Comparison of ENCODE assay signal across 27 cellular contexts in the genomic region with DNA sequence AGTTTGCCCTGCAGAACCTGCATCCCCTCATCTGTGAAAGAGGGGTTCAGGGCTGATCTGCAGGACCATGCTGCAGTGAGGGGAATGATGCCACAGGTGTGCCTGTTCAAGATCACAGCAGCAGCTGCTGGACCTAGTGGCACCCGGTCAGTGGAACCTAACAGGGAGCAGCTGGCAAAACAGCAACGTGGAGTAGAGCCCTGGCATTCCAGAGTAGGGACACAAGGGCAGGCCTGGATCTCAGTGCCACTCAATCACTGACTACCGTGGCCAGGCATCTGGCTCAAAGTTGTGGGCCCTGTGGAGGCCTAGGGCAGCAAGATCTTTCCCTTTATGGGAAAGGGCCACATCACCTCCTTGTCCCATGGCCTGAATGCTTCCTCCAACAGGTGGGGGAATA.
"Had no signal": no experiment of that assay in that cellular context is flagged by ENCODE, and none has a peak within 500 bp of the region (broad histone marks: within the 10 kb centered on the region; RNA-seq: fewer than 3 reads in every experiment).

No MANE protein-coding gene starts in this region.

- H3K4me3 Mint-ChIP-seq: activated B cell treated with CpG ODN at 0.5 μM for 24 hours; activated CD4-positive, alpha-beta memory T cell treated with anti-CD3 and anti-CD28 coated beads for 36 hours; activated CD4-positive, alpha-beta T cell treated with anti-CD3 and anti-CD28 coated beads, Interleukin-2, amount 10 ng/mL, durations not matched to agents 24 days and 14 days; activated naive CD8-positive, alpha-beta T cell treated with anti-CD3 and anti-CD28 coated beads, Interleukin-2, amount 50 U/mL, for 24 hours; activated T-cell treated with anti-CD3 and anti-CD28 coated beads, Interleukin-2, amount 50 U/mL, for 4 hours; brain; T-cell had no signal

- ATAC-seq: activated naive CD4-positive, alpha-beta T cell treated with anti-CD3 and anti-CD28 coated beads, Interleukin-2, amount 50 U/mL, for 72 hours; activated naive CD8-positive, alpha-beta T cell treated with anti-CD3 and anti-CD28 coated beads, Interleukin-2, amount 50 U/mL, for 24 hours; activated T-cell treated with anti-CD3 and anti-CD28 coated beads, Interleukin-2, amount 50 U/mL, for 4 hours; K562; Panc1; T-cell had no signal

- H3K4me1 Mint-ChIP-seq: activated B cell treated with CpG ODN at 0.5 μM for 24 hours had no signal

- H3K36me3 Mint-ChIP-seq: activated CD4-positive, alpha-beta memory T cell treated with anti-CD3 and anti-CD28 coated beads for 36 hours had no signal

- H3K27me3 Mint-ChIP-seq: activated B cell treated with CpG ODN at 0.5 μM for 24 hours; activated CD4-positive, alpha-beta memory T cell treated with anti-CD3 and anti-CD28 coated beads for 36 hours; activated CD4-positive, alpha-beta T cell treated with anti-CD3 and anti-CD28 coated beads, Interleukin-2, amount 10 ng/mL, durations not matched to agents 24 days and 14 days; activated naive CD8-positive, alpha-beta T cell treated with anti-CD3 and anti-CD28 coated beads, Interleukin-2, amount 50 U/mL, for 24 hours; T-cell had no signal

- DNase-seq: activated B cell treated with CpG ODN at 0.5 μM for 24 hours; activated CD4-positive, alpha-beta memory T cell treated with anti-CD3 and anti-CD28 coated beads for 36 hours; activated CD4-positive, alpha-beta T cell treated with anti-CD3 and anti-CD28 coated beads for 1 hour; activated CD4-positive, alpha-beta T cell treated with anti-CD3 and anti-CD28 coated beads, Interleukin-2, amount 10 ng/mL, durations not matched to agents 24 days and 14 days; activated CD8-positive, alpha-beta memory T cell treated with anti-CD3 and anti-CD28 coated beads for 24 hours; activated effector memory CD4-positive, alpha-beta T cell treated with anti-CD3 and anti-CD28 coated beads, Interleukin-2, amount 50 U/mL, for 16 hours; activated naive CD4-positive, alpha-beta T cell treated with Interleukin-2 at 50 U/mL for 16 hours; activated naive CD8-positive, alpha-beta T cell treated with anti-CD3 and anti-CD28 coated beads, Interleukin-2, amount 50 U/mL, for 24 hours; activated T-cell treated with anti-CD3 and anti-CD28 coated beads, Interleukin-2, amount 50 U/mL, for 4 hours; amygdala; Karpas-422; NCI-H146; NCI-H187 treated with DMSO at 0.1 percent for 48 hours; NCI-H2081 treated with DMSO at 0.1 percent for 48 hours; NCI-H446; RPMI8226; SIG-M5; T-cell; T-helper 2 cell; T1000 had no signal

- H3K9me3 Mint-ChIP-seq: activated B cell treated with CpG ODN at 0.5 μM for 24 hours; activated CD4-positive, alpha-beta memory T cell treated with anti-CD3 and anti-CD28 coated beads for 36 hours; activated CD4-positive, alpha-beta T cell treated with anti-CD3 and anti-CD28 coated beads, Interleukin-2, amount 10 ng/mL, durations not matched to agents 24 days and 14 days; activated naive CD4-positive, alpha-beta T cell treated with anti-CD3 and anti-CD28 coated beads, Interleukin-2, amount 50 U/mL, for 72 hours; activated naive CD8-positive, alpha-beta T cell treated with anti-CD3 and anti-CD28 coated beads, Interleukin-2, amount 50 U/mL, for 24 hours; activated T-cell treated with anti-CD3 and anti-CD28 coated beads, Interleukin-2, amount 50 U/mL, for 4 hours; brain; T-cell had no signal

- H3K4me3 ChIP-seq: K562, SK-N-MC had no signal

- FAIRE-seq: astrocyte, K562, TTC549 had no signal

- H3K27ac ChIP-seq: SK-N-MC had no signal

- H3K27ac Mint-ChIP-seq: activated B cell treated with CpG ODN at 0.5 μM for 24 hours; activated CD4-positive, alpha-beta memory T cell treated with anti-CD3 and anti-CD28 coated beads for 36 hours; activated CD4-positive, alpha-beta T cell treated with anti-CD3 and anti-CD28 coated beads, Interleukin-2, amount 10 ng/mL, durations not matched to agents 24 days and 14 days; activated naive CD4-positive, alpha-beta T cell treated with anti-CD3 and anti-CD28 coated beads, Interleukin-2, amount 50 U/mL, for 72 hours; activated naive CD8-positive, alpha-beta T cell treated with anti-CD3 and anti-CD28 coated beads, Interleukin-2, amount 50 U/mL, for 24 hours; brain; T-cell had no signal
